ENCODE assay signal across 8 cellular contexts in genomic region chr5:2752059-2752874, GRCh38. TPM values are rescaled to one million over a fixed set of nuclear protein-coding genes. Genes with fewer than 3 reads are reported as not detected.
DNase-seq lines count a peak whose midpoint lies in the region; ATAC-seq and TF ChIP-seq lines count a peak whose summit lies in the region.

No MANE protein-coding gene starts in this region.

- H3K4me1 ChIP-seq in fibroblast of lung (ENCODE audit: control insufficient read depth, extremely low read depth, insufficient read depth, low read length) (no peaks in the 10 kb centered on the region), parathyroid adenoma (no peaks in the 10 kb centered on the region)

- peak; percentile 80 for DNase-seq in EL
- DNase-seq in NCI-H460 (ENCODE audit: extremely low read depth, low read depth), result peak; percentile 60
- DNase-seq in fibroblast of lung (ENCODE audit: low read depth in 2 of 2), result peak in 1 of 2 donors; percentile 56
- DNase-seq in DMS53 (lab: John Stamatoyannopoulos, UW), result no peak
- DNase-seq in NCI-H510A (lab: John Stamatoyannopoulos, UW), result no peak

- H3K4me2 ChIP-seq in fibroblast of lung (ENCODE audit: extremely low read depth, insufficient read depth, low read length) (no peak overlapping the region), parathyroid adenoma (ENCODE audit: low read length) (peak overlapping the region; percentile 93)

- H3K9ac ChIP-seq in fibroblast of lung (ENCODE audit: insufficient read depth, low read length), result no peak overlapping the region
- H3K9ac ChIP-seq in parathyroid adenoma, result no peak overlapping the region

- no peaks in the 10 kb centered on the region for H3K36me3 ChIP-seq in fibroblast of lung (ENCODE audit: control insufficient read depth, insufficient read depth, low read length)
- no peaks in the 10 kb centered on the region for H3K36me3 ChIP-seq in parathyroid adenoma (ENCODE audit: control insufficient read depth, insufficient read depth, low read length)

- ATAC-seq in GM21360 (IDR thresholded peaks at IDR 0.05; ENCODE audit: unreplicated experiment) (no peak), HG03095 (IDR thresholded peaks at IDR 0.05; ENCODE audit: unreplicated experiment) (no peak)

- TF ChIP-seq CTCF in fibroblast of lung (conservative IDR thresholded peaks at IDR 0.05 in 1 of 2, IDR thresholded peaks at IDR 0.05 in 1 of 2; ENCODE audit: low read depth in 1 of 2, low read length in 2 of 2) (no peak), parathyroid adenoma (IDR thresholded peaks at IDR 0.05) (no peak)

- peak overlapping the region in 3 of 4 experiments; percentile 7 to 55 (median 9) for H3K4me3 ChIP-seq in fibroblast of lung (replicated peaks in 1 of 4; ENCODE audit: control extremely low read depth in 1 of 4, insufficient read depth in 1 of 4, low read depth in 3 of 4, low read length in 4 of 4)
- H3K4me3 ChIP-seq in parathyroid adenoma (ENCODE audit: low read depth, low read length), result peak overlapping the region; percentile 72

- no peaks in the 10 kb centered on the region for H3K9me3 ChIP-seq in fibroblast of lung (ENCODE audit: control insufficient read depth, insufficient read depth, low read depth, low read length)
- H3K9me3 ChIP-seq in parathyroid adenoma (ENCODE audit: control insufficient read depth, low read length), result no peaks in the 10 kb centered on the region

- H3K79me2 ChIP-seq in fibroblast of lung (ENCODE audit: control insufficient read depth, insufficient read depth, low read length) (no peaks in the 10 kb centered on the region), parathyroid adenoma (no peaks in the 10 kb centered on the region)

- H3K27me3 ChIP-seq in fibroblast of lung (ENCODE audit: control insufficient read depth, insufficient read depth, low read length) (no peaks in the 10 kb centered on the region), parathyroid adenoma (ENCODE audit: control insufficient read depth, insufficient read depth, low read length) (no peaks in the 10 kb centered on the region)

- H3K27ac ChIP-seq in fibroblast of lung (ENCODE audit: insufficient read depth, low read length) (no peak overlapping the region), parathyroid adenoma (peak overlapping the region; percentile 24)

- H2AFZ ChIP-seq in fibroblast of lung (ENCODE audit: low read length) (no peak overlapping the region), parathyroid adenoma (peak overlapping the region; percentile 90)

- no peaks in the 10 kb centered on the region for H4K20me1 ChIP-seq in fibroblast of lung (ENCODE audit: control insufficient read depth, extremely low read depth, insufficient read depth, low read length)

RNA-seq across cellular contexts. Expression of gene IRX2, which starts 0.8 kb away (rescaled TPM):
- total RNA-seq in NCI-H460 (2014; rRNA removed; shearing (Covaris generic)), result 30.6 and 33.9 TPM in 2 replicates
- 72.2 and 73.5 TPM in 2 replicates for polyA plus RNA-seq in NCI-H460 (2014; cell fraction: nucleus; rRNA removed)
- total RNA-seq in fibroblast of lung, result 0.26 and 0.33 TPM in 2 replicates
- polyA plus RNA-seq in fibroblast of lung, result 0.40 and 0.88 TPM in 2 replicates
- polyA plus RNA-seq in fibroblast of lung (2012), result 0.71 and 1.4 TPM in 2 replicates
- polyA minus RNA-seq in fibroblast of lung (ENCODE audit: low replicate concordance), result 0.11 and 0.39 TPM in 2 replicates

Comparison
In these comparisons a context has a peak if more than half of its experiments do, and no peak if none do; other contexts are left out.
1. DNase-seq: peak in EL (single experiment) and NCI-H460 (single experiment); none in DMS53 (single experiment) and NCI-H510A (single experiment).
2. RNA of gene IRX2, which starts 0.8 kb away (total RNA-seq): 30.6 to 33.9 TPM in NCI-H460; 0.26 to 0.33 TPM in fibroblast of lung; every median in the first group is over 10 times any median in the second.